In the genomic region with DNA sequence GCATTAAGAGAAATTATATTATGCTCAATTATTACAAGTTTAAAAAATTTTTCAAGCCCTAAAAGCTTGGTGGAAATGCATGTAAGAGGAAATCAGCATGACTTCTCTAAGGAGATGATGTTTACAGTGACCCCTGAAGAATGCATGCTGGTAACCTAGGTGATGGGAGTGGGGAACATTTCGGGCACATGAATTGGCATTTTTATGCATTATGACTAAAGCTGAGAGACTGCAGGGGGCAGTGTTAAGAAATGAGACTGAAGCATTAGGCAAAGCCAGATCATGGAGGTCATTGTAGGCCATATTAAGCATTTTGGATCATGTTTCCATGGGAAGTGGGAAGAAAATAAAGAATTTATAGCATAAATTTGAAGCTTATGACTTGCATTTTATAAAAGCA, we compare ENCODE assay signal across 12 cellular contexts.
DNase-seq lines count a peak whose midpoint lies in the region; ATAC-seq and TF ChIP-seq lines count a peak whose summit lies in the region.
"Had no signal": no experiment of that assay in that cellular context is flagged by ENCODE, and none has a peak within 500 bp of the region (broad histone marks: within the 10 kb centered on the region; RNA-seq: fewer than 3 reads in every experiment).

No MANE protein-coding gene starts in this region.

- peak overlapping the region; percentile 63 for H3K27ac ChIP-seq in HUES64 (ENCODE audit: low read depth, low read length)

- intact Hi-C loops in sciatic nerve (cut with DNase I) = no loop called here

- no peaks in the 10 kb centered on the region for H3K36me3 ChIP-seq in HUES64 (ENCODE audit: insufficient read depth, low read length)

- H3K4me1 ChIP-seq in HUES64 (ENCODE audit: insufficient read depth, low read length) = peaks cover 26% of the 10 kb centered on the region

- ATAC-seq in sciatic nerve (no peak), GM19395 (IDR thresholded peaks at IDR 0.05; ENCODE audit: unreplicated experiment) (no peak)
- ATAC-seq: left lobe of liver had no signal

- peak; percentile 31 for TF ChIP-seq CTCF in AG10803 (conservative IDR thresholded peaks at IDR 0.05; ENCODE audit: low read length)
- peak; percentile 30 for TF ChIP-seq CTCF in astrocyte of the spinal cord (IDR thresholded peaks at IDR 0.05; ENCODE audit: low read depth, low read length)

- WGBS in HUES64 = 61% methylated on average over 1 of the region's 1 CpG

- in situ Hi-C loops in astrocyte of the spinal cord (cut with HindIII; ENCODE audit: low sequenced_read_pairs) = no loop called here

- peak overlapping the region; percentile 40; the same call in 1 of the 2 replicates for H3K9ac ChIP-seq in HUES64 (ENCODE audit: low read depth, low read length)

- H3K4me3 ChIP-seq in AG10803 (ENCODE audit: low read length) (no peak overlapping the region), HUES64 (ENCODE audit: low read length) (no peak overlapping the region), astrocyte of the spinal cord (ENCODE audit: low read depth, low read length) (no peak overlapping the region)

- no peaks in the 10 kb centered on the region for H3K9me3 ChIP-seq in HUES64 (ENCODE audit: insufficient read depth, low read depth, low read length)

- peak; percentile 53 for DNase-seq in AG10803 (ENCODE audit: low read depth)
- DNase-seq in astrocyte of the spinal cord (ENCODE audit: low read depth, low spot score) = peak; percentile 80
- DNase-seq in iPS-NIHi11 (ENCODE audit: low spot score) = peak; percentile 12
- no peak for DNase-seq in HT-29 (ENCODE audit: low spot score)
- DNase-seq in sciatic nerve (ENCODE audit: low spot score) = no peak
- no peak for DNase-seq in NCI-H2171 treated with DMSO at 0.1 percent for 48 hours (lab: John Stamatoyannopoulos, UW)
- DNase-seq: DMS79 treated with DMSO at 0.1 percent for 48 hours, NCI-H1092 treated with DMSO at 0.1 percent for 48 hours, SHP77 had no signal

- H3K27me3 ChIP-seq in HUES64 (ENCODE audit: insufficient read depth, low read length) = no peaks in the 10 kb centered on the region

Comparison
In these comparisons a context has a peak if more than half of its experiments do, and no peak if none do; other contexts are left out.
1. DNase-seq: peak in AG10803 (single experiment), astrocyte of the spinal cord (single experiment) and iPS-NIHi11 (single experiment); none in HT-29 (single experiment), sciatic nerve (single experiment) and NCI-H2171 treated with DMSO at 0.1 percent for 48 hours (single experiment).